ENCODE assay signal across 18 cellular contexts in genomic region chr15:68330911-68331310, GRCh38. TPM values are rescaled to one million over a fixed set of nuclear protein-coding genes. Genes with fewer than 3 reads are reported as not detected.
DNase-seq lines count a peak whose midpoint lies in the region; ATAC-seq and TF ChIP-seq lines count a peak whose summit lies in the region.
"Had no signal": no experiment of that assay in that cellular context is flagged by ENCODE, and none has a peak within 500 bp of the region (broad histone marks: within the 10 kb centered on the region; RNA-seq: fewer than 3 reads in every experiment).

No MANE protein-coding gene starts in this region.

- peaks cover 53 to 100% (median 67%) of the 10 kb centered on the region in 10 experiments for H3K4me1 ChIP-seq in BLaER1 treated with 17β-estradiol and CSF1 and Interleukin-3, amounts not matched to agents 10 nM and 100 nM
- no peaks in the 10 kb centered on the region for H3K4me1 ChIP-seq in PC-9 (replicated peaks; ENCODE audit: insufficient read depth)

- H3K4me3 ChIP-seq in BLaER1 treated with 17β-estradiol and CSF1 and Interleukin-3, amounts not matched to agents 10 nM and 100 nM, result no peak overlapping the region
- H3K4me3 ChIP-seq in PC-9, result no peak overlapping the region

- H3K9ac ChIP-seq in BLaER1 treated with 17β-estradiol and CSF1 and Interleukin-3, amounts not matched to agents 10 nM and 100 nM, result no peak overlapping the region

- POLR2A ChIA-PET in PC-9 (lab: Charles Lee; ENCODE audit: unreplicated experiment), result no interaction called here

- no peaks in the 10 kb centered on the region for H3K27me3 ChIP-seq in BLaER1 treated with 17β-estradiol and CSF1 and Interleukin-3, amounts not matched to agents 10 nM and 100 nM
- H3K27me3 ChIP-seq in PC-9 (ENCODE audit: insufficient read depth, low read depth), result peaks cover 39% of the 10 kb centered on the region

- intact Hi-C loops in PC-9 (cut with micrococcal nuclease; ENCODE audit: unreplicated experiment), result no loop called here

- peak overlapping the region; percentile 57 for H3K27ac Mint-ChIP-seq in neural crest cell (ENCODE audit: unreplicated experiment)
- H3K27ac Mint-ChIP-seq: activated naive CD4-positive, alpha-beta T cell treated with anti-CD3 and anti-CD28 coated beads, Interleukin-2, amount 50 U/mL, for 72 hours; activated T-cell treated with anti-CD3 and anti-CD28 coated beads, Interleukin-2, amount 50 U/mL, for 24 hours; natural killer cell treated with Interleukin-12 subunit alpha and Interleukin-12 subunit beta and Interleukin-15 and Interleukin-18, amount 100 ng/mL, for 72 hours; stimulated activated naive CD8-positive, alpha-beta T cell treated with anti-CD3 and anti-CD28 coated beads, Interleukin-15, Interleukin-2, amounts not matched to agents 100 ng/mL and 50 ng/mL, for 24 hours had no signal

- H3K36me3 ChIP-seq in BLaER1 treated with 17β-estradiol and CSF1 and Interleukin-3, amounts not matched to agents 10 nM and 100 nM, result no peaks in the 10 kb centered on the region
- no peaks in the 10 kb centered on the region for H3K36me3 ChIP-seq in PC-9 (ENCODE audit: low read depth)

- 0 out of 22 replicates have a peak, but pooled peaks cover 0 to 8% (median 0%) of the 10 kb centered on the region in 11 experiments for H4K20me1 ChIP-seq in BLaER1 treated with 17β-estradiol and CSF1 and Interleukin-3, amounts not matched to agents 10 nM and 100 nM
- H4K20me1 ChIP-seq in PC-9 (ENCODE audit: insufficient read depth), result no peaks in the 10 kb centered on the region

- no peak overlapping the region for H2AFZ ChIP-seq in PC-9

- H3K79me2 ChIP-seq in PC-9 (ENCODE audit: low read depth), result no peaks in the 10 kb centered on the region

- no TSS peak for BruUV-seq in PC-9 (replicated peaks; lab: Mats Ljungman, UMichigan)

- CTCF ChIA-PET in PC-9 (lab: Charles Lee), result no interaction called here

- H3K4me3 Mint-ChIP-seq in neural crest cell, result peak overlapping the region; percentile 5
- H3K4me3 Mint-ChIP-seq: activated T-cell treated with anti-CD3 and anti-CD28 coated beads, Interleukin-2, amount 50 U/mL, for 24 hours; natural killer cell treated with Interleukin-12 subunit alpha and Interleukin-12 subunit beta and Interleukin-15 and Interleukin-18, amount 100 ng/mL, for 72 hours; stimulated activated naive CD8-positive, alpha-beta T cell treated with anti-CD3 and anti-CD28 coated beads, Interleukin-15, Interleukin-2, amounts not matched to agents 100 ng/mL and 50 ng/mL, for 24 hours had no signal

- peak overlapping the region in 8 of 11 experiments; percentile 2 to 54 (median 32); a peak in 11 of 22 replicates for H3K4me2 ChIP-seq in BLaER1 treated with 17β-estradiol and CSF1 and Interleukin-3, amounts not matched to agents 10 nM and 100 nM
- H3K4me2 ChIP-seq in PC-9, result no peak overlapping the region

- DNase-seq in NCI-H345 (lab: John Stamatoyannopoulos, UW) (peak; percentile 86), ecto neural progenitor cell (ENCODE audit: low spot score) (peak; percentile 61), neural crest cell (ENCODE audit: low read depth, low spot score) (no peak), hepatic stellate cell (ENCODE audit: low spot score) (no peak), PC-9 (no peak)
- no peak for DNase-seq in NK-92 treated with Interleukin-12 subunit alpha and Interleukin-12 subunit beta, amount 100 ng/mL, for 24 hours (lab: John Stamatoyannopoulos, UW)
- DNase-seq: activated CD4-positive, alpha-beta T cell treated with anti-CD3 and anti-CD28 coated beads, Interleukin-2, amount 50 U/mL, for 48 hours; activated T-cell treated with anti-CD3 and anti-CD28 coated beads, Interleukin-2, amount 50 U/mL, for 24 hours; HCEC 1CT; NCI-H1694; NCI-H524 treated with DMSO at 0.1 percent for 48 hours; RPMI8226; stimulated activated CD4-positive, alpha-beta T cell treated with anti-CD3 and anti-CD28 coated beads, Interleukin-15, amount 100 ng/mL, for 24 hours had no signal

- H3K27me3 Mint-ChIP-seq in neural crest cell (ENCODE audit: low read depth), result peaks cover 2% of the 10 kb centered on the region

- H3K36me3 Mint-ChIP-seq in neural crest cell (ENCODE audit: low read depth), result no peaks in the 10 kb centered on the region
- H3K36me3 Mint-ChIP-seq: activated naive CD4-positive, alpha-beta T cell treated with anti-CD3 and anti-CD28 coated beads, Interleukin-2, amount 50 U/mL, for 72 hours; natural killer cell treated with Interleukin-12 subunit alpha and Interleukin-12 subunit beta and Interleukin-15 and Interleukin-18, amount 100 ng/mL, for 72 hours had no signal

- no peak for ATAC-seq in GM21786 (IDR thresholded peaks at IDR 0.05; ENCODE audit: unreplicated experiment)
- ATAC-seq: activated naive CD4-positive, alpha-beta T cell treated with anti-CD3 and anti-CD28 coated beads, Interleukin-2, amount 50 U/mL, for 72 hours; natural killer cell treated with Interleukin-12 subunit alpha and Interleukin-12 subunit beta and Interleukin-15 and Interleukin-18, amount 100 ng/mL, for 72 hours had no signal

- peaks cover 33% of the 10 kb centered on the region for H3K4me1 Mint-ChIP-seq in neural crest cell

- H3F3A ChIP-seq in PC-9 (ENCODE audit: insufficient read depth, low read depth), result no peaks in the 10 kb centered on the region

- no peaks in the 10 kb centered on the region for H3K9me3 ChIP-seq in BLaER1 treated with 17β-estradiol and CSF1 and Interleukin-3, amounts not matched to agents 10 nM and 100 nM (replicated peaks in 1 of 11)
- H3K9me3 ChIP-seq in PC-9 (ENCODE audit: insufficient read depth, low read depth), result no peaks in the 10 kb centered on the region

- no peaks in the 10 kb centered on the region for H3K9me2 ChIP-seq in PC-9 (ENCODE audit: insufficient read depth)

- H3K9me3 Mint-ChIP-seq in neural crest cell, result no peaks in the 10 kb centered on the region
- H3K9me3 Mint-ChIP-seq: activated naive CD4-positive, alpha-beta T cell treated with anti-CD3 and anti-CD28 coated beads, Interleukin-2, amount 50 U/mL, for 72 hours; activated T-cell treated with anti-CD3 and anti-CD28 coated beads, Interleukin-2, amount 50 U/mL, for 24 hours; natural killer cell treated with Interleukin-12 subunit alpha and Interleukin-12 subunit beta and Interleukin-15 and Interleukin-18, amount 100 ng/mL, for 72 hours; stimulated activated naive CD8-positive, alpha-beta T cell treated with anti-CD3 and anti-CD28 coated beads, Interleukin-15, Interleukin-2, amounts not matched to agents 100 ng/mL and 50 ng/mL, for 24 hours had no signal

- no peak overlapping the region for H3K27ac ChIP-seq in BLaER1 treated with 17β-estradiol and CSF1 and Interleukin-3, amounts not matched to agents 10 nM and 100 nM
- H3K27ac ChIP-seq in PC-9, result no peak overlapping the region

- no peak for TF ChIP-seq CTCF in neural crest cell (conservative IDR thresholded peaks at IDR 0.05)
- TF ChIP-seq CTCF in PC-9 (conservative IDR thresholded peaks at IDR 0.05), result no peak

RNA-seq across cellular contexts. Expression of gene FEM1B, which starts 53.4 kb away (rescaled TPM):
- total RNA-seq in neural crest cell (61.4 and 67.0 TPM in 2 replicates), PC-9 (2021) (26.3 and 31.6 TPM in 2 replicates)

Comparison
In these comparisons a context has a peak if more than half of its experiments do, and no peak if none do; other contexts are left out.
1. DNase-seq: peak in NCI-H345 (single experiment) and ecto neural progenitor cell (single experiment); none in neural crest cell (single experiment), hepatic stellate cell (single experiment), NK-92 treated with Interleukin-12 subunit alpha and Interleukin-12 subunit beta, amount 100 ng/mL, for 24 hours (single experiment) and PC-9 (0 of 2).